In genomic region chr12:102300824-102301461, GRCh38 we compare ENCODE assay signal across 8 cellular contexts.
DNase-seq lines count a peak whose midpoint lies in the region; ATAC-seq and TF ChIP-seq lines count a peak whose summit lies in the region.

No MANE protein-coding gene starts in this region.

- no peaks in the 10 kb centered on the region for H3K79me2 ChIP-seq in SU-DHL-6 (ENCODE audit: insufficient read depth, low read length)
- no peaks in the 10 kb centered on the region for H3K79me2 ChIP-seq in hepatocyte

- H2AFZ ChIP-seq in SU-DHL-6 (ENCODE audit: low read depth, low read length, severe bottlenecking) (no peak overlapping the region), hepatocyte (no peak overlapping the region)

- DNase-seq in EH (ENCODE audit: low read depth) (peak; percentile 70), hepatocyte (ENCODE audit: low spot score) (peak; percentile 39), RWPE1 (ENCODE audit: low spot score) (no peak)
- DNase-seq in activated T-cell treated with anti-CD3 and anti-CD28 coated beads, Interleukin-2, amount 50 U/mL, for 1 hour: no peak

- H3K36me3 ChIP-seq in SU-DHL-6 (ENCODE audit: low read length): no peaks in the 10 kb centered on the region
- no peaks in the 10 kb centered on the region for H3K36me3 ChIP-seq in hepatocyte (replicated peaks; ENCODE audit: insufficient read depth, low read depth)

- H3K4me3 ChIP-seq in SU-DHL-6 (ENCODE audit: insufficient read depth, low read length, poor library complexity, severe bottlenecking) (no peak overlapping the region), hepatocyte (no peak overlapping the region)

- H3K9me2 ChIP-seq in SU-DHL-6 (replicated peaks; ENCODE audit: insufficient read depth, low read length): no peaks in the 10 kb centered on the region
- no peaks in the 10 kb centered on the region for H3K9me2 ChIP-seq in hepatocyte (replicated peaks; ENCODE audit: insufficient read depth)

- TF ChIP-seq CTCF in SU-DHL-6 (IDR thresholded peaks at IDR 0.05; ENCODE audit: insufficient read depth, low read length, poor library complexity, severe bottlenecking) (peak; percentile 31), hepatocyte (IDR thresholded peaks at IDR 0.05; ENCODE audit: poor library complexity) (peak; percentile 34), RWPE1 (conservative IDR thresholded peaks at IDR 0.05; ENCODE audit: low read depth) (no peak)

- POLR2A ChIA-PET in RWPE1 (lab: Yijun Ruan, JAX; ENCODE audit: low non-redundant PET): no interaction called here

- H3K4me2 ChIP-seq in SU-DHL-6 (ENCODE audit: low read depth, low read length, poor library complexity, severe bottlenecking) (no peak overlapping the region), hepatocyte (no peak overlapping the region)

- peak; percentile 98 for ATAC-seq in GM19035 (IDR thresholded peaks at IDR 0.05; ENCODE audit: unreplicated experiment)
- ATAC-seq in HG03457 (IDR thresholded peaks at IDR 0.05; ENCODE audit: unreplicated experiment): peak; percentile 88
- ATAC-seq in HG03135 (IDR thresholded peaks at IDR 0.05; ENCODE audit: unreplicated experiment): no peak

- no peak overlapping the region for H3K27ac ChIP-seq in SU-DHL-6 (ENCODE audit: low read depth, low read length)
- H3K27ac ChIP-seq in hepatocyte: no peak overlapping the region
- H3K27ac ChIP-seq in RWPE1: no peak overlapping the region

- H3K9me3 ChIP-seq in SU-DHL-6 (ENCODE audit: insufficient read depth, low read length): no peaks in the 10 kb centered on the region
- no peaks in the 10 kb centered on the region for H3K9me3 ChIP-seq in hepatocyte (ENCODE audit: low read depth)

- no peak overlapping the region for H3K9ac ChIP-seq in SU-DHL-6 (ENCODE audit: low read length)

- no peaks in the 10 kb centered on the region for H3F3A ChIP-seq in SU-DHL-6 (ENCODE audit: insufficient read depth)

- H3K4me1 ChIP-seq in hepatocyte (ENCODE audit: insufficient read depth): no peaks in the 10 kb centered on the region

- H3K27me3 ChIP-seq in SU-DHL-6 (ENCODE audit: low read length): no peaks in the 10 kb centered on the region
- no peaks in the 10 kb centered on the region for H3K27me3 ChIP-seq in hepatocyte

- CTCF ChIA-PET in RWPE1 (lab: Yijun Ruan, JAX): interaction anchor here (0.6 kb wide), 1 partner anchor 66 kb away, joined by 3 read pairs; no protein-coding TSS in a partner anchor

- H4K20me1 ChIP-seq in SU-DHL-6 (ENCODE audit: low read depth, low read length) (no peaks in the 10 kb centered on the region), hepatocyte (ENCODE audit: insufficient read depth, poor library complexity, severe bottlenecking) (no peaks in the 10 kb centered on the region)

Comparison
In these comparisons a context has a peak if more than half of its experiments do, and no peak if none do; other contexts are left out.
1. DNase-seq: peak in EH (single experiment) and hepatocyte (single experiment); none in RWPE1 (single experiment) and activated T-cell treated with anti-CD3 and anti-CD28 coated beads, Interleukin-2, amount 50 U/mL, for 1 hour (single experiment).